ENCODE assay signal across 8 cellular contexts in genomic region chr1:224498574-224499170, GRCh38.
A peak's percentile ranks its signal among the peaks of the same experiment; 100 is the strongest.
DNase-seq lines count a peak whose midpoint lies in the region; FAIRE-seq and TF ChIP-seq lines count a peak whose summit lies in the region.

No MANE protein-coding gene starts in this region.

- peaks cover 9 to 16% of the 10 kb centered on the region in 2 experiments for H3K4me1 ChIP-seq in trophoblast cell (ENCODE audit: control insufficient read depth in 1 of 2, insufficient read depth in 2 of 2, low read length in 2 of 2)

- no peak overlapping the region for H2BK5ac ChIP-seq in trophoblast cell (ENCODE audit: low read depth, low read length, poor library complexity)

- peaks cover 2% of the 10 kb centered on the region for H3K79me1 ChIP-seq in trophoblast cell (ENCODE audit: low read length)

- DNase-seq in stimulated activated CD4-positive, alpha-beta T cell treated with anti-CD3 and anti-CD28 coated beads, Interleukin-15, amount 100 ng/mL, for 24 hours: peak; percentile 33
- DNase-seq in stimulated activated CD4-positive, alpha-beta T cell treated with anti-CD3 and anti-CD28 coated beads, Interleukin-2, amount 100 ng/mL, for 48 hours: no peak
- no peak for DNase-seq in SK-N-MC (ENCODE audit: low read depth, low spot score)
- peak; percentile 86 for DNase-seq in epithelial cell of proximal tubule (ENCODE audit: low read depth)
- DNase-seq in trophoblast cell: peak; percentile 90 to 91
- DNase-seq in NCI-H524 (lab: John Stamatoyannopoulos, UW): no peak
- no peak for DNase-seq in occipital lobe (lab: John Stamatoyannopoulos, UW)
- no peak for DNase-seq in frontal cortex (ENCODE audit: low spot score in 2 of 2)

- no peak overlapping the region for H4K12ac ChIP-seq in trophoblast cell (ENCODE audit: low read depth, low read length)

- peak overlapping the region; percentile 48 for H3K18ac ChIP-seq in trophoblast cell (ENCODE audit: low read length)

- peak overlapping the region; percentile 99 for H3K27ac ChIP-seq in SK-N-MC
- H3K27ac ChIP-seq in trophoblast cell (ENCODE audit: low read depth, low read length): peak overlapping the region; percentile 52

- no CpG with 5 or more reads among the region's 12 CpGs for WGBS in trophoblast cell (ENCODE audit: extremely low coverage, insufficient coverage, insufficient read length)

- H3K9ac ChIP-seq in SK-N-MC (ENCODE audit: insufficient read length) (peak overlapping the region; percentile 72), trophoblast cell (ENCODE audit: low read length) (no peak overlapping the region)

- H3K4ac ChIP-seq in trophoblast cell (ENCODE audit: low read depth, low read length): peak overlapping the region; percentile 25

- H3K79me2 ChIP-seq in trophoblast cell (ENCODE audit: control insufficient read depth, insufficient read depth, low read length, poor library complexity): no peaks in the 10 kb centered on the region

- no peak for TF ChIP-seq CTCF in epithelial cell of proximal tubule (conservative IDR thresholded peaks at IDR 0.05; ENCODE audit: low read depth, low read length)

- H3K36me3 ChIP-seq in SK-N-MC (ENCODE audit: insufficient read depth, low read length): peaks cover 3% of the 10 kb centered on the region; the same call in 1 of the 2 replicates
- no peaks in the 10 kb centered on the region for H3K36me3 ChIP-seq in trophoblast cell (ENCODE audit: control insufficient read depth in 1 of 2, insufficient read depth in 2 of 2, low read length in 2 of 2)

- no peaks in the 10 kb centered on the region for H3K27me3 ChIP-seq in trophoblast cell (ENCODE audit: insufficient read depth, low read length)

- no peak overlapping the region for H4K91ac ChIP-seq in trophoblast cell (ENCODE audit: low read depth, low read length)

- peaks cover 9% of the 10 kb centered on the region; the same call in 1 of the 2 replicates for H3K9me3 ChIP-seq in SK-N-MC (ENCODE audit: low read depth, low read length)
- no peaks in the 10 kb centered on the region for H3K9me3 ChIP-seq in trophoblast cell (ENCODE audit: insufficient read depth, low read depth, low read length)

- H2BK12ac ChIP-seq in trophoblast cell (ENCODE audit: low read length): peak overlapping the region; percentile 28

- no peak for FAIRE-seq in frontal cortex (lab: Jason Lieb, UNC)

- no peak overlapping the region for H2BK120ac ChIP-seq in trophoblast cell (ENCODE audit: insufficient read depth, low read length, poor library complexity)

- H3K23ac ChIP-seq in trophoblast cell (ENCODE audit: low read length): no peak overlapping the region

- H2AK5ac ChIP-seq in trophoblast cell (ENCODE audit: low read length): no peak overlapping the region

- peak overlapping the region; percentile 15 for H2AFZ ChIP-seq in trophoblast cell (ENCODE audit: insufficient read depth, low read length, poor library complexity)

- peak overlapping the region; percentile 41 for H3K4me2 ChIP-seq in trophoblast cell (ENCODE audit: low read length)

- H3K4me3 ChIP-seq in SK-N-MC (peak overlapping the region; percentile 70), epithelial cell of proximal tubule (ENCODE audit: low read depth, low read length) (peak overlapping the region; percentile 23), trophoblast cell (ENCODE audit: low read depth, low read length) (no peak overlapping the region)

- no peak overlapping the region for H3K14ac ChIP-seq in trophoblast cell (ENCODE audit: low read length)

- H4K8ac ChIP-seq in trophoblast cell (ENCODE audit: low read depth, low read length): peak overlapping the region; percentile 48

Comparison
In these comparisons a context has a peak if more than half of its experiments do, and no peak if none do; other contexts are left out.
1. DNase-seq: peak in stimulated activated CD4-positive, alpha-beta T cell treated with anti-CD3 and anti-CD28 coated beads, Interleukin-15, amount 100 ng/mL, for 24 hours (single experiment), epithelial cell of proximal tubule (single experiment) and trophoblast cell (2 of 2); none in stimulated activated CD4-positive, alpha-beta T cell treated with anti-CD3 and anti-CD28 coated beads, Interleukin-2, amount 100 ng/mL, for 48 hours (0 of 2), SK-N-MC (single experiment), NCI-H524 (0 of 2), occipital lobe (single experiment) and frontal cortex (0 of 2).